ENCODE assay signal across 15 cellular contexts in genomic region chr10:132664883-132665282, GRCh38.
DNase-seq lines count a peak whose midpoint lies in the region; ATAC-seq and TF ChIP-seq lines count a peak whose summit lies in the region.
"Had no signal": no experiment of that assay in that cellular context is flagged by ENCODE, and none has a peak within 500 bp of the region (broad histone marks: within the 10 kb centered on the region; RNA-seq: fewer than 3 reads in every experiment).

No MANE protein-coding gene starts in this region.

- peak overlapping the region; percentile 3 for H4K91ac ChIP-seq in mesenchymal stem cell (ENCODE audit: low read length)

- H3K23ac ChIP-seq in mesenchymal stem cell (ENCODE audit: low read length in 2 of 2), result no peak overlapping the region

- H2AK5ac ChIP-seq in mesenchymal stem cell (ENCODE audit: low read length, severe bottlenecking), result peak overlapping the region; percentile 9

- WGBS in mesenchymal stem cell, result 96% methylated on average over 16 of the region's 16 CpGs

- 0 out of 22 replicates have a peak overlapping the region, but pooled peaks of 2 of the 11 experiments have one; percentile 16 to 33 for H3K9ac ChIP-seq in BLaER1 treated with 17β-estradiol and CSF1 and Interleukin-3, amounts not matched to agents 10 nM and 100 nM
- H3K9ac ChIP-seq in mesenchymal stem cell (ENCODE audit: low read length), result no peak overlapping the region

- H3K4me3 ChIP-seq in BLaER1 treated with 17β-estradiol and CSF1 and Interleukin-3, amounts not matched to agents 10 nM and 100 nM, result no peak overlapping the region
- H3K4me3 ChIP-seq in H7 (ENCODE audit: insufficient read depth, low read depth, low read length) (no peak overlapping the region), RWPE2 (ENCODE audit: severe bottlenecking) (no peak overlapping the region), mesenchymal stem cell (ENCODE audit: insufficient read depth in 1 of 2, low read depth in 1 of 2, low read length in 2 of 2) (no peak overlapping the region)
- H3K4me3 ChIP-seq: K562 had no signal

- H4K20me1 ChIP-seq in BLaER1 treated with 17β-estradiol and CSF1 and Interleukin-3, amounts not matched to agents 10 nM and 100 nM, result peaks cover 0 to 92% (median 71%) of the 10 kb centered on the region in 11 experiments; a peak in 19 of 22 replicates

- H2BK12ac ChIP-seq in mesenchymal stem cell (ENCODE audit: low read length in 2 of 2), result no peak overlapping the region

- no peak for TF ChIP-seq CTCF in RWPE2 (IDR thresholded peaks at IDR 0.05; ENCODE audit: poor library complexity, severe bottlenecking)

- no peak overlapping the region for H3K4ac ChIP-seq in mesenchymal stem cell (ENCODE audit: low read depth in 1 of 2, low read length in 2 of 2)

- ATAC-seq in RWPE2 (ENCODE audit: low read depth) (no peak), GM21723 (IDR thresholded peaks at IDR 0.05; ENCODE audit: unreplicated experiment) (no peak), GM18867 (IDR thresholded peaks at IDR 0.05; ENCODE audit: unreplicated experiment) (no peak), HG03439 (IDR thresholded peaks at IDR 0.05; ENCODE audit: unreplicated experiment) (no peak)
- ATAC-seq: K562 had no signal

- H3K79me1 ChIP-seq in mesenchymal stem cell (replicated peaks; ENCODE audit: low read length, poor library complexity, severe bottlenecking), result peaks cover 8% of the 10 kb centered on the region

- H3K36me3 ChIP-seq in BLaER1 treated with 17β-estradiol and CSF1 and Interleukin-3, amounts not matched to agents 10 nM and 100 nM, result peaks cover 0 to 15% (median 10%) of the 10 kb centered on the region in 11 experiments; a peak in 14 of 22 replicates
- no peaks in the 10 kb centered on the region for H3K36me3 ChIP-seq in H7 (replicated peaks; ENCODE audit: control insufficient read depth, insufficient read depth, low read length)
- no peaks in the 10 kb centered on the region for H3K36me3 ChIP-seq in RWPE2 (ENCODE audit: low read depth)
- H3K36me3 ChIP-seq in mesenchymal stem cell (ENCODE audit: control insufficient read depth in 1 of 2, insufficient read depth in 2 of 2, low read depth in 1 of 2, low read length in 2 of 2), result peaks cover 4 to 11% of the 10 kb centered on the region in 2 experiments

- H3K27ac ChIP-seq in BLaER1 treated with 17β-estradiol and CSF1 and Interleukin-3, amounts not matched to agents 10 nM and 100 nM, result no peak overlapping the region
- H3K27ac ChIP-seq in RWPE2 (ENCODE audit: poor library complexity, severe bottlenecking) (no peak overlapping the region), mesenchymal stem cell (ENCODE audit: low read length, poor library complexity, severe bottlenecking) (no peak overlapping the region)
- H3K27ac ChIP-seq: HL-60 had no signal

- no peak overlapping the region for H2BK5ac ChIP-seq in mesenchymal stem cell (ENCODE audit: low read depth, low read length, poor library complexity, severe bottlenecking)

- no peak overlapping the region for H2BK120ac ChIP-seq in mesenchymal stem cell (ENCODE audit: low read depth, low read length)

- peaks cover 43 to 63% (median 53%) of the 10 kb centered on the region in 10 experiments for H3K4me1 ChIP-seq in BLaER1 treated with 17β-estradiol and CSF1 and Interleukin-3, amounts not matched to agents 10 nM and 100 nM
- H3K4me1 ChIP-seq in RWPE2 (ENCODE audit: insufficient read depth, poor library complexity, severe bottlenecking) (peaks cover 50% of the 10 kb centered on the region), mesenchymal stem cell (ENCODE audit: control insufficient read depth, insufficient read depth, low read depth, low read length) (peaks cover 42% of the 10 kb centered on the region)
- H3K4me1 ChIP-seq: Caco-2 had no signal

- H3K18ac ChIP-seq in mesenchymal stem cell (ENCODE audit: low read depth in 1 of 2, low read length in 2 of 2), result no peak overlapping the region

- H3K4me2 ChIP-seq in BLaER1 treated with 17β-estradiol and CSF1 and Interleukin-3, amounts not matched to agents 10 nM and 100 nM, result peak overlapping the region; percentile 10 to 89 (median 78); a peak in 16 of 22 replicates
- H3K4me2 ChIP-seq in mesenchymal stem cell (ENCODE audit: low read length, poor library complexity, severe bottlenecking), result no peak overlapping the region

- DNase-seq in H7, result peak; percentile 44
- DNase-seq in RWPE2 (ENCODE audit: low spot score), result peak; percentile 29
- DNase-seq in mesenchymal stem cell, result no peak
- DNase-seq in LoVo (ENCODE audit: low spot score), result no peak
- DNase-seq: ACHN; AML-193; Caco-2; CD4-positive, CD25-positive, alpha-beta regulatory T cell; HCEC 1CT had no signal

- H3K9me3 ChIP-seq in BLaER1 treated with 17β-estradiol and CSF1 and Interleukin-3, amounts not matched to agents 10 nM and 100 nM (replicated peaks in 1 of 11), result peaks cover 0 to 10% (median 5%) of the 10 kb centered on the region in 11 experiments; a peak in 10 of 22 replicates
- H3K9me3 ChIP-seq in RWPE2 (ENCODE audit: severe bottlenecking) (no peaks in the 10 kb centered on the region), mesenchymal stem cell (ENCODE audit: control insufficient read depth, low read length) (no peaks in the 10 kb centered on the region)
- H3K9me3 ChIP-seq: Caco-2 had no signal

- H4K8ac ChIP-seq in mesenchymal stem cell (ENCODE audit: low read length), result no peak overlapping the region

- no peak overlapping the region for H2BK15ac ChIP-seq in mesenchymal stem cell (ENCODE audit: low read depth, poor library complexity, severe bottlenecking)

- no peak overlapping the region for H2AFZ ChIP-seq in mesenchymal stem cell (ENCODE audit: low read depth, low read length)

- H3K27me3 ChIP-seq in BLaER1 treated with 17β-estradiol and CSF1 and Interleukin-3, amounts not matched to agents 10 nM and 100 nM, result peaks cover 0 to 20% (median 0%) of the 10 kb centered on the region in 11 experiments; a peak in 5 of 22 replicates
- H3K27me3 ChIP-seq in H7 (ENCODE audit: control insufficient read depth, insufficient read depth, low read length) (no peaks in the 10 kb centered on the region), RWPE2 (ENCODE audit: insufficient read depth, poor library complexity, severe bottlenecking) (no peaks in the 10 kb centered on the region), mesenchymal stem cell (ENCODE audit: control insufficient read depth in 1 of 2, insufficient read depth in 1 of 2, low read length in 2 of 2) (no peaks in the 10 kb centered on the region)

- no peak overlapping the region for H3K14ac ChIP-seq in mesenchymal stem cell (ENCODE audit: low read length in 2 of 2)

Comparison
In these comparisons a context has a peak if more than half of its experiments do, and no peak if none do; other contexts are left out.
1. DNase-seq: peak in H7 (single experiment) and RWPE2 (single experiment); none in mesenchymal stem cell (single experiment) and LoVo (single experiment).